Comparison of ENCODE assay signal across 8 cellular contexts in the genomic region with DNA sequence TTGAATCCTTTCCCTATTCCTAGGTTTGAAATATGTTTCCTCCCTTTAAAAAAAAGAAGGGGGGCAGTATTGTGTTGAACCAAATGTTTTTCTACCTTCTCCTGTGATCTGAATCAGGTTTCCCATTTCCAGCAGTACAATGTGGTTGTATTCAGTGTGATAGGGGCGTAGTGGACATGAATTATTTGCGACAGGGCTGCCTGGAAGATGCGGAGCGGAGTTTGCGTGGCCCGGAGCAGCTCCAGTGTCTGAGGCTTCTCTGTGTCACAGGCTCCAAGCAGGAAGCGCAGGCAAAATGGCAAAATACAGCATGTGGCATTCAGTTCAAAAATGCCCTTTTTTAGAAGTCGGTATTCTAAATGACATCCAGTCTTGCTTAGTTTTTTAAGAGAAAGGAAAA.
A peak's percentile ranks its signal among the peaks of the same experiment; 100 is the strongest.
DNase-seq lines count a peak whose midpoint lies in the region; ATAC-seq and TF ChIP-seq lines count a peak whose summit lies in the region.

No MANE protein-coding gene starts in this region.

- no peaks in the 10 kb centered on the region for H3K36me3 ChIP-seq in GM23338 (ENCODE audit: insufficient read depth)
- H3K36me3 ChIP-seq in heart right ventricle = no peaks in the 10 kb centered on the region

- H3K27ac Mint-ChIP-seq in GM23338 = peak overlapping the region; percentile 93

- 1% methylated on average over 8 of the region's 8 CpGs for WGBS in heart right ventricle, 2 donors

- H3K4me1 ChIP-seq in GM23338 (ENCODE audit: insufficient read depth) = peaks cover 75% of the 10 kb centered on the region
- peaks cover 23 to 85% (median 58%) of the 10 kb centered on the region in 9 donors for H3K4me1 ChIP-seq in heart right ventricle

- H3K36me3 Mint-ChIP-seq in GM23338 (ENCODE audit: low read depth) = no peaks in the 10 kb centered on the region

- H3K79me2 ChIP-seq in GM23338 (replicated peaks; ENCODE audit: insufficient read depth) = peaks cover 96% of the 10 kb centered on the region

- H3K4me2 ChIP-seq in GM23338 = peak overlapping the region; percentile 86

- no peaks in the 10 kb centered on the region for H3K9me3 Mint-ChIP-seq in GM23338

- ATAC-seq in GM23338 (peak; percentile 34), heart right ventricle (peak; percentile 80 to 96 (median 88))

- peaks cover 80% of the 10 kb centered on the region for H3K4me1 Mint-ChIP-seq in GM23338

- H3K27me3 Mint-ChIP-seq in GM23338 (ENCODE audit: insufficient read depth, low read depth, poor library complexity) = peaks cover 17% of the 10 kb centered on the region

- no peaks in the 10 kb centered on the region for H3K9me3 ChIP-seq in heart right ventricle

- peak overlapping the region; percentile 96 for H3K27ac ChIP-seq in GM23338 (ENCODE audit: low read depth)
- H3K27ac ChIP-seq in heart right ventricle = peak overlapping the region; percentile 56 to 90 (median 86)

- H3K4me3 Mint-ChIP-seq in GM23338 = peak overlapping the region; percentile 86

- TF ChIP-seq CTCF in GM23338 (conservative IDR thresholded peaks at IDR 0.05; ENCODE audit: low read depth in 2 of 2) (no peak), heart right ventricle (IDR thresholded peaks at IDR 0.05) (peak in 1 of 9 donors; percentile 21)

- H3K27me3 ChIP-seq in GM23338 (ENCODE audit: insufficient read depth) (no peaks in the 10 kb centered on the region), heart right ventricle (no peaks in the 10 kb centered on the region)

- H4K20me1 ChIP-seq in GM23338 (replicated peaks; ENCODE audit: insufficient read depth) = peaks cover 35% of the 10 kb centered on the region

- peak; percentile 82 for DNase-seq in COLO668 (lab: John Stamatoyannopoulos, UW; ENCODE audit: unreplicated experiment)
- DNase-seq in GM23338 (ENCODE audit: low spot score) = peak; percentile 80
- DNase-seq in NCI-H1092 treated with DMSO at 0.1 percent for 48 hours (lab: John Stamatoyannopoulos, UW) = peak; percentile 81
- DNase-seq in SKM-1 treated with dmso at 0.1 percent for 144 hours (lab: John Stamatoyannopoulos, UW; ENCODE audit: unreplicated experiment) = peak; percentile 79
- peak; percentile 93 for DNase-seq in amniotic epithelial cell (ENCODE audit: low read depth)
- DNase-seq in heart right ventricle = peak; percentile 89 to 90
- DNase-seq in pons (ENCODE audit: low spot score) = peak; percentile 95
- DNase-seq in ureter (ENCODE audit: low spot score) = peak; percentile 92

- no peak overlapping the region for H2AFZ ChIP-seq in GM23338

- peak overlapping the region; percentile 64 for H3K4me3 ChIP-seq in GM23338
- H3K4me3 ChIP-seq in heart right ventricle = peak overlapping the region; percentile 30 to 80 (median 64)

- intact Hi-C loops in heart right ventricle (cut with DNase I) = loop anchor here in 2 of 10 donors (1.0 kb wide), 1 partner anchor 205 kb away; the partner anchor contains the start of gene IGF1R (in 2 of the 2)

- H3F3A ChIP-seq in GM23338 (replicated peaks; ENCODE audit: low read depth) = peaks cover 13% of the 10 kb centered on the region; the same call in 1 of the 2 replicates

- no peaks in the 10 kb centered on the region for H3K9me2 ChIP-seq in GM23338 (ENCODE audit: insufficient read depth)

TF ChIP-seq in GM23338, 12 proteins besides CTCF, POLR2A, EP300 and RAD21:
- TF ChIP-seq CREB1 (CRISPR knock-in tag; IDR thresholded peaks at IDR 0.05; ENCODE audit: low read depth) = peak; percentile 44
- TF ChIP-seq ZNF331 (CRISPR knock-in tag; IDR thresholded peaks at IDR 0.05; ENCODE audit: low read depth) = no peak
- TF ChIP-seq POLR2AphosphoS5 (IDR thresholded peaks at IDR 0.05; ENCODE audit: low read depth) = peak; percentile 38; the same call in 1 of the 2 replicates
- no peak for TF ChIP-seq ZNF114 (CRISPR knock-in tag; IDR thresholded peaks at IDR 0.05)
- TF ChIP-seq NANOG (IDR thresholded peaks at IDR 0.05; ENCODE audit: borderline replicate concordance) = no peak

Comparison
In these comparisons a context has a peak if more than half of its experiments do, and no peak if none do; other contexts are left out.
1. Peak in every context shown above with its lines: DNase-seq, ATAC-seq, H3K4me3 ChIP-seq and H3K27ac ChIP-seq.